In the genomic region with DNA sequence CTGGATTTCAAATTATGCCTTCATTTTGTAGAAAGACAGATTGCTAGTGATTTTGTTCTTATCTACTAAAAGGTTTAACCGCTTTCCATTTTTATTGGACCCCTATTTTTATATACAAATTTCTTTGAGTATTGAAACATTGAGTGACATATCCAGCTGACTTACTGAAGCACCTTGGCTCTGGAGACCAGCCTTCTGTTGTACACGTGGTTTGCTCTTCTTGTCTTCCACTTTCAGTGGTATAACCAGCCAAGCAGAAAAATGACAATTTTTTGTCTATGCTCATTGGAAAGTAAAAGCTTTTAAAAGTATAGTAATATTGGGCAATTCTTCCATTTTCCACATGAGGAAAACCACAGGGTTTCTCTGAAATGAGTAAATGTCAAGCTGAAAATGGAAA, we compare ENCODE assay signal across 17 cellular contexts. TPM values are rescaled to one million over a fixed set of nuclear protein-coding genes. Genes with fewer than 3 reads are reported as not detected.
A peak's percentile ranks its signal among the peaks of the same experiment; 100 is the strongest.
DNase-seq lines count a peak whose midpoint lies in the region; ATAC-seq and TF ChIP-seq lines count a peak whose summit lies in the region.
"Had no signal": no experiment of that assay in that cellular context is flagged by ENCODE, and none has a peak within 500 bp of the region (broad histone marks: within the 10 kb centered on the region; RNA-seq: fewer than 3 reads in every experiment).

No MANE protein-coding gene starts in this region.

- intact Hi-C loops in PC-9 (cut with micrococcal nuclease; ENCODE audit: unreplicated experiment): no loop called here
- intact Hi-C loops in transverse colon (cut with DNase I; ENCODE audit: low total_unique reads): no loop called here

- ATAC-seq in GM18907 (IDR thresholded peaks at IDR 0.05; ENCODE audit: unreplicated experiment) (peak; percentile 96), GM21576 (IDR thresholded peaks at IDR 0.05; ENCODE audit: unreplicated experiment) (peak; percentile 97), HG03064 (IDR thresholded peaks at IDR 0.05; ENCODE audit: low read depth, unreplicated experiment) (peak; percentile 93)
- ATAC-seq: activated CD4-positive, alpha-beta T cell treated with anti-CD3 and anti-CD28 coated beads for 36 hours; pancreas had no signal

- POLR2A ChIA-PET in PC-9 (lab: Charles Lee; ENCODE audit: unreplicated experiment): no interaction called here

- H3K9me2 ChIP-seq in PC-9 (ENCODE audit: insufficient read depth) (no peaks in the 10 kb centered on the region), GM23248 (ENCODE audit: insufficient read depth) (no peaks in the 10 kb centered on the region)

- no peak overlapping the region for H3K4me3 ChIP-seq in PC-9
- no peak overlapping the region for H3K4me3 ChIP-seq in GM23248
- no peak overlapping the region for H3K4me3 ChIP-seq in Peyer's patch
- no peak overlapping the region for H3K4me3 ChIP-seq in transverse colon
- H3K4me3 ChIP-seq: cardiac muscle cell, pancreas, SK-N-MC had no signal

- in situ Hi-C loops in GM23248 (cut with MboI): no loop called here
- in situ Hi-C loops in transverse colon (cut with MboI; ENCODE audit: low pct_ligation_motif_present in 1 of 4, low pct_unique_long_range_greater_than_20kb in 1 of 4, low sequenced_read_pairs in 3 of 4): no loop called here

- H3K27me3 ChIP-seq in PC-9 (ENCODE audit: insufficient read depth, low read depth) (no peaks in the 10 kb centered on the region), GM23248 (replicated peaks; ENCODE audit: insufficient read depth) (no peaks in the 10 kb centered on the region), Peyer's patch (no peaks in the 10 kb centered on the region), transverse colon (no peaks in the 10 kb centered on the region)
- H3K27me3 ChIP-seq: cardiac muscle cell, pancreas had no signal

- no peak overlapping the region for H3K27ac ChIP-seq in PC-9
- H3K27ac ChIP-seq in GM23248: no peak overlapping the region
- H3K27ac ChIP-seq in Peyer's patch: no peak overlapping the region
- H3K27ac ChIP-seq in transverse colon: no peak overlapping the region
- H3K27ac ChIP-seq: cardiac muscle cell, pancreas, SK-N-MC had no signal

- TF ChIP-seq POLR2A in Peyer's patch (IDR thresholded peaks at IDR 0.05) (no peak), transverse colon (IDR thresholded peaks at IDR 0.05) (no peak)

- H4K20me1 ChIP-seq in PC-9 (ENCODE audit: insufficient read depth) (no peaks in the 10 kb centered on the region), GM23248 (ENCODE audit: insufficient read depth) (no peaks in the 10 kb centered on the region)

- H3K4me2 ChIP-seq in PC-9 (no peak overlapping the region), GM23248 (ENCODE audit: unreplicated experiment) (no peak overlapping the region)

- H3K79me2 ChIP-seq in PC-9 (ENCODE audit: low read depth) (no peaks in the 10 kb centered on the region), GM23248 (ENCODE audit: insufficient read depth) (no peaks in the 10 kb centered on the region)

- CTCF ChIA-PET in PC-9 (lab: Charles Lee): no interaction called here

- no peaks in the 10 kb centered on the region for H3K9me3 ChIP-seq in PC-9 (ENCODE audit: insufficient read depth, low read depth)
- H3K9me3 ChIP-seq in GM23248 (ENCODE audit: low read depth): no peaks in the 10 kb centered on the region
- H3K9me3 ChIP-seq in Peyer's patch: no peaks in the 10 kb centered on the region
- H3K9me3 ChIP-seq in transverse colon: no peaks in the 10 kb centered on the region
- H3K9me3 ChIP-seq: pancreas had no signal

- 55 to 62% methylated on average over 2 of the region's 2 CpGs for WGBS in GM23248 (ENCODE audit: low coverage in 1 of 2, low lambda C conversion rate in 2 of 2, missing lambda C conversion rate in 2 of 2), 2 experiments
- WGBS in transverse colon (ENCODE audit: low coverage in 1 of 2), 2 donors: 70 to 80% methylated on average over 2 of the region's 2 CpGs

- H2AFZ ChIP-seq in PC-9 (peak overlapping the region; percentile 29; the same call in 1 of the 2 replicates), GM23248 (no peak overlapping the region)

- no peak for TF ChIP-seq CTCF in PC-9 (conservative IDR thresholded peaks at IDR 0.05)
- no peak for TF ChIP-seq CTCF in Peyer's patch (IDR thresholded peaks at IDR 0.05)
- TF ChIP-seq CTCF in transverse colon (IDR thresholded peaks at IDR 0.05): no peak

- no peak overlapping the region for H3K9ac ChIP-seq in GM23248

- TF ChIP-seq EP300 in transverse colon (IDR thresholded peaks at IDR 0.05; ENCODE audit: low read depth): no peak

- no peaks in the 10 kb centered on the region for H3F3A ChIP-seq in PC-9 (ENCODE audit: insufficient read depth, low read depth)
- H3F3A ChIP-seq in GM23248 (ENCODE audit: insufficient read depth): no peaks in the 10 kb centered on the region; the same call in 1 of the 2 replicates

- DNase-seq in PC-9 (no peak), GM23248 (no peak), LoVo (ENCODE audit: low spot score) (no peak), Peyer's patch (no peak), transverse colon (no peak)
- DNase-seq: activated CD4-positive, alpha-beta T cell treated with anti-CD3 and anti-CD28 coated beads for 36 hours; CD4-positive, alpha-beta memory T cell; hypothalamus; mammary epithelial cell; NCI-H526; pancreas; stimulated activated CD4-positive, alpha-beta T cell treated with anti-CD3 and anti-CD28 coated beads, Interleukin-2, amount 100 ng/mL, for 48 hours had no signal

- H3K4me1 ChIP-seq in PC-9 (replicated peaks; ENCODE audit: insufficient read depth) (no peaks in the 10 kb centered on the region), GM23248 (ENCODE audit: insufficient read depth) (peaks cover 13% of the 10 kb centered on the region; the same call in 1 of the 2 replicates), Peyer's patch (no peaks in the 10 kb centered on the region), transverse colon (no peaks in the 10 kb centered on the region)
- H3K4me1 ChIP-seq: pancreas had no signal

- H3K36me3 ChIP-seq in PC-9 (ENCODE audit: low read depth): no peaks in the 10 kb centered on the region
- no peaks in the 10 kb centered on the region for H3K36me3 ChIP-seq in GM23248 (ENCODE audit: low read depth)
- H3K36me3 ChIP-seq in Peyer's patch: no peaks in the 10 kb centered on the region
- no peaks in the 10 kb centered on the region for H3K36me3 ChIP-seq in transverse colon
- H3K36me3 ChIP-seq: cardiac muscle cell, pancreas had no signal

- BruUV-seq in PC-9 (replicated peaks; lab: Mats Ljungman, UMichigan): no TSS peak

RNA-seq across cellular contexts. Expression of a gene that starts 4.4 kb away (rescaled TPM):
- total RNA-seq in PC-9 (2021) (not detected in 2 replicates), Peyer's patch (not detected), transverse colon (not detected)
- not detected in 2 replicates for total RNA-seq in GM23248 (2014; rRNA removed; shearing (Covaris generic))
- not detected in 2 replicates for polyA plus RNA-seq in GM23248 (2016; fragmentation: Nextera tagmentation; extraction: Ambion mirVana)
- total RNA-seq: activated CD4-positive, alpha-beta T cell treated with anti-CD3 and anti-CD28 coated beads for 36 hours; cardiac muscle cell; CD4-positive, alpha-beta memory T cell; pancreas had no signal
- polyA plus RNA-seq: cardiac muscle cell; CD4-positive, alpha-beta memory T cell; mammary epithelial cell; pancreas had no signal
